ENCODE assay signal across 20 cellular contexts in the genomic region with DNA sequence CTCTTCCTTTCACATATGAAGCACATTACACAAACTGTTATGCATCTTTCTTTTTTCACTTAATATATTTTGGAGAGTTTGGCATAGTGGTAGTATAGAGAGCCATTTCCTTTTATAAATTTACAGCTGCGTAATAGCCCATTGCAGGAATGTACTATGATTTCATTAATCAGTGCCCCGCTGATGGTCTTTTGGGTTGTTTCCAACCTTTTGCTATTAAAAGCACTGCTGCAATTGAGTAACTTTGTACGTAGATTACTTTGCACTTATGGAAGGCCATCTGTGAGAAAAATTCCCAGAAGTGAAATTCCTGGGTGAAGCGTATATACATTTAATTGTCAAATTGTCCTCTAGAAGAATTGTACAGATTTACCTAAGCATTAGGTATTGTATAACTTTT.
"Had no signal": no experiment of that assay in that cellular context is flagged by ENCODE, and none has a peak within 500 bp of the region (broad histone marks: within the 10 kb centered on the region; RNA-seq: fewer than 3 reads in every experiment).

No MANE protein-coding gene starts in this region.

- H3K4me1 Mint-ChIP-seq: IgD-negative memory B cell had no signal

- H3K27me3 Mint-ChIP-seq: IgD-negative memory B cell had no signal

- H3K4me3 ChIP-seq: K562, SJSA1, SK-N-MC had no signal

- H3K36me3 Mint-ChIP-seq: IgD-negative memory B cell had no signal

- ATAC-seq: K562 had no signal

- H3K9me3 Mint-ChIP-seq: IgD-negative memory B cell had no signal

- DNase-seq: Kasumi-1, MM.1S, NCI-H1092 treated with DMSO at 0.1 percent for 48 hours, NCI-H1436, NCI-H1694, NCI-H187 treated with DMSO at 0.1 percent for 48 hours, NCI-H2029 treated with DMSO at 0.1 percent for 48 hours, NCI-H2171 treated with DMSO at 0.1 percent for 48 hours, NCI-H345, NCI-H510A, NCI-H69, NCI-H774, Right ventricle myocardium superior, RPMI8226, SIG-M5, T-helper 1 cell had no signal

- H3K4me3 Mint-ChIP-seq: IgD-negative memory B cell had no signal

- H3K27ac Mint-ChIP-seq: IgD-negative memory B cell had no signal
